In the genomic region with DNA sequence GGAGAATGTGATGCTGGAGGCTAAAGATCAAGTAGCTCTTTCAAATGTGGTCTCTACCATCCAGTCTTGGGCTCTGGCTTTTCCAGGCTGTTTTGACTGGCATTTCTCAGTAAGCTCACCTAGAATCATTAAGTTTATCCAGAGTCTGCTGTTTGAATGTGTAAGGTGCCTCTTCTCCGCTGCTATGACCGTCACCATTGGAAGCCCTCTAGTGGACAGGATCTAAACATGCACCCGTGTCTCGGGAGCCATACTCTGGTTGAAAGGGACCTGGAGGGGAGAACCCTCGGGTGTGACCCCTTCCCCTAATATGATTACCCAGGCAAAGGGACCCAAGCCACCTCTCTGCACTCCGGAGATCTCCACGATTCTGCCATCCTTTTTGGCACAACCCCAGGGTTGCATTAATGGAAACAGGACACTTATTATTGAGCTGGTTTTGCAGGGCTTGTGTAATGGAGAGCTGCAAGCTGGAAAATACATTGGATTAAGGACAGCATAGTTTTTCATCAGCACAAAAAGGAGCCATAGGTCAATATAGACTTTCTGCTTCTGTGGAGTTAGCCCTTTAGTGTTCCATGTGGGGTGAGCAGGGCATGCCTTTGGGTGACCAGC, we compare ENCODE assay signal across 8 cellular contexts.
DNase-seq lines count a peak whose midpoint lies in the region; ATAC-seq, FAIRE-seq and TF ChIP-seq lines count a peak whose summit lies in the region.

No MANE protein-coding gene starts in this region.

- no peaks in the 10 kb centered on the region for H3K36me3 ChIP-seq in mammary epithelial cell (ENCODE audit: insufficient read depth, low read length)
- no peaks in the 10 kb centered on the region for H3K36me3 ChIP-seq in HepG2 (replicated peaks in 1 of 2; ENCODE audit: control insufficient read depth in 1 of 2, insufficient read depth in 2 of 2, low read length in 2 of 2)

- no peak overlapping the region for H3K9ac ChIP-seq in mammary epithelial cell (ENCODE audit: insufficient read depth, low read length)
- H3K9ac ChIP-seq in HepG2 (ENCODE audit: insufficient read depth, low read depth, low read length), result no peak overlapping the region

- H2AFZ ChIP-seq in mammary epithelial cell (ENCODE audit: low read depth, low read length), result no peak overlapping the region
- no peak overlapping the region for H2AFZ ChIP-seq in HepG2 (ENCODE audit: low read length)

- CTCF ChIA-PET in mammary epithelial cell (lab: Charles Lee; ENCODE audit: low non-redundant PET) (interaction anchor here (0.6 to 0.9 kb wide), 3 partner anchors 188 to 1120 kb away, joined by 3 to 5 read pairs (median 3); no protein-coding TSS in a partner anchor), HepG2 (lab: Yijun Ruan, JAX; ENCODE audit: low intra/inter-chr PET ratio, low total read pairs) (interaction anchor here (0.7 to 1.8 kb wide), 3 partner anchors 56 to 810 kb away, joined by 3 to 16 read pairs (median 6); no protein-coding TSS in a partner anchor)

- ATAC-seq in HepG2, result peak; percentile 89
- no peak for ATAC-seq in GM21515 (IDR thresholded peaks at IDR 0.05; ENCODE audit: unreplicated experiment)
- ATAC-seq in GM21447 (IDR thresholded peaks at IDR 0.05; ENCODE audit: unreplicated experiment), result no peak

- H3K4me2 ChIP-seq in mammary epithelial cell (ENCODE audit: insufficient read depth, low read depth, low read length), result no peak overlapping the region
- H3K4me2 ChIP-seq in HepG2 (ENCODE audit: low read depth, low read length), result no peak overlapping the region

- no peaks in the 10 kb centered on the region for H3K27me3 ChIP-seq in mammary epithelial cell (ENCODE audit: insufficient read depth, low read length)
- H3K27me3 ChIP-seq in HepG2 (ENCODE audit: control insufficient read depth in 1 of 2, insufficient read depth in 2 of 2, low read length in 2 of 2), result no peaks in the 10 kb centered on the region; a peak in 3 of 5 replicates

- BruUV-seq in mammary epithelial cell (replicated peaks; lab: Mats Ljungman, UMichigan) (no TSS peak), HepG2 (replicated peaks; lab: Mats Ljungman, UMichigan) (no TSS peak)

- dilution Hi-C loops in mammary epithelial cell (cut with HindIII; ENCODE audit: low sequenced_read_pairs), result no loop called here

- DNase-seq in A172 (ENCODE audit: low spot score) (peak; percentile 1), EH (ENCODE audit: low read depth) (peak; percentile 3), NCI-H2227 (lab: John Stamatoyannopoulos, UW; ENCODE audit: unreplicated experiment) (peak; percentile 29), mammary epithelial cell (peak; percentile 17), HepG2 (ENCODE audit: low spot score) (peak; percentile 22), urothelium cell line (ENCODE audit: low spot score) (peak; percentile 63)

- TF ChIP-seq CTCF in mammary epithelial cell (conservative IDR thresholded peaks at IDR 0.05 in 1 of 2, IDR thresholded peaks at IDR 0.05 in 1 of 2; ENCODE audit: extremely low read depth in 1 of 2, insufficient read depth in 1 of 2, low read depth in 1 of 2, low read length in 2 of 2) (peak; percentile 46 to 72), HepG2 (CRISPR knock-in tag; IDR thresholded peaks at IDR 0.05) (peak; percentile 76)

- in situ Hi-C loops in mammary epithelial cell (cut with MboI; ENCODE audit: low sequenced_read_pairs in 2 of 2), result no loop called here
- in situ Hi-C loops in HepG2 (cut with HindIII; ENCODE audit: extremely low pct_ligation_motif_present, low pct_unique_long_range_greater_than_20kb), result no loop called here

- POLR2A ChIA-PET in HepG2 (lab: Yijun Ruan, JAX), result no interaction called here

- H3K27ac ChIP-seq in mammary epithelial cell (ENCODE audit: insufficient read depth, low read depth, low read length) (no peak overlapping the region), HepG2 (ENCODE audit: extremely low read length, insufficient read depth, low read length) (no peak overlapping the region)

- no peaks in the 10 kb centered on the region for H4K20me1 ChIP-seq in mammary epithelial cell (ENCODE audit: insufficient read depth, low read length)
- H4K20me1 ChIP-seq in HepG2 (ENCODE audit: insufficient read depth, low read length), result no peaks in the 10 kb centered on the region

- peaks cover 27% of the 10 kb centered on the region for H3K9me3 ChIP-seq in mammary epithelial cell (replicated peaks; ENCODE audit: insufficient read depth, low read length)
- no peaks in the 10 kb centered on the region for H3K9me3 ChIP-seq in HepG2 (ENCODE audit: low read length)

- no peak overlapping the region for H3K4me3 ChIP-seq in mammary epithelial cell (replicated peaks in 1 of 3; ENCODE audit: insufficient read depth in 1 of 3, low read depth in 2 of 3, low read length in 3 of 3)
- no peak overlapping the region for H3K4me3 ChIP-seq in HepG2 (replicated peaks in 1 of 3; ENCODE audit: insufficient read depth in 1 of 3, low read depth in 2 of 3, low read length in 3 of 3)

- H3K4me1 ChIP-seq in mammary epithelial cell (ENCODE audit: insufficient read depth, low read length) (no peaks in the 10 kb centered on the region), HepG2 (ENCODE audit: insufficient read depth, low read length) (no peaks in the 10 kb centered on the region)

- H3K79me2 ChIP-seq in mammary epithelial cell (ENCODE audit: insufficient read depth, low read length), result no peaks in the 10 kb centered on the region
- no peaks in the 10 kb centered on the region for H3K79me2 ChIP-seq in HepG2 (ENCODE audit: insufficient read depth, low read length)

- TF ChIP-seq RAD21 in HepG2 (CRISPR knock-in tag; IDR thresholded peaks at IDR 0.05), result no peak

- peak; percentile 72 for FAIRE-seq in HepG2 (lab: Jason Lieb, UNC)
- FAIRE-seq in urothelium cell line (lab: Jason Lieb, UNC), result peak; percentile 42

- 12% methylated on average over 6 of the region's 7 CpGs for WGBS in mammary epithelial cell (ENCODE audit: low coverage, missing lambda C conversion rate)
- WGBS in HepG2 (ENCODE audit: low lambda C conversion rate), result 0% methylated on average over 6 of the region's 7 CpGs

- no peak for TF ChIP-seq POLR2A in HepG2 (IDR thresholded peaks at IDR 0.05; ENCODE audit: insufficient read depth in 1 of 2, low read depth in 2 of 2, low read length in 2 of 2)

- intact Hi-C loops in mammary epithelial cell (cut with micrococcal nuclease), result loop anchor here (1.0 kb wide), 2 partner anchors 188 to 809 kb away; no protein-coding TSS in a partner anchor
- intact Hi-C loops in HepG2 (cut with micrococcal nuclease; ENCODE audit: unreplicated experiment), result no loop called here

- TF ChIP-seq EP300 in HepG2 (IDR thresholded peaks at IDR 0.05; ENCODE audit: low read depth in 2 of 2, low read length in 2 of 2), result no peak
- TF ChIP-seq EP300 in HepG2 (CRISPR knock-in tag; IDR thresholded peaks at IDR 0.05; ENCODE audit: borderline replicate concordance), result no peak

TF ChIP-seq in HepG2, 621 proteins besides CTCF, POLR2A, EP300 and RAD21:
- TF ChIP-seq, protein P1, sequence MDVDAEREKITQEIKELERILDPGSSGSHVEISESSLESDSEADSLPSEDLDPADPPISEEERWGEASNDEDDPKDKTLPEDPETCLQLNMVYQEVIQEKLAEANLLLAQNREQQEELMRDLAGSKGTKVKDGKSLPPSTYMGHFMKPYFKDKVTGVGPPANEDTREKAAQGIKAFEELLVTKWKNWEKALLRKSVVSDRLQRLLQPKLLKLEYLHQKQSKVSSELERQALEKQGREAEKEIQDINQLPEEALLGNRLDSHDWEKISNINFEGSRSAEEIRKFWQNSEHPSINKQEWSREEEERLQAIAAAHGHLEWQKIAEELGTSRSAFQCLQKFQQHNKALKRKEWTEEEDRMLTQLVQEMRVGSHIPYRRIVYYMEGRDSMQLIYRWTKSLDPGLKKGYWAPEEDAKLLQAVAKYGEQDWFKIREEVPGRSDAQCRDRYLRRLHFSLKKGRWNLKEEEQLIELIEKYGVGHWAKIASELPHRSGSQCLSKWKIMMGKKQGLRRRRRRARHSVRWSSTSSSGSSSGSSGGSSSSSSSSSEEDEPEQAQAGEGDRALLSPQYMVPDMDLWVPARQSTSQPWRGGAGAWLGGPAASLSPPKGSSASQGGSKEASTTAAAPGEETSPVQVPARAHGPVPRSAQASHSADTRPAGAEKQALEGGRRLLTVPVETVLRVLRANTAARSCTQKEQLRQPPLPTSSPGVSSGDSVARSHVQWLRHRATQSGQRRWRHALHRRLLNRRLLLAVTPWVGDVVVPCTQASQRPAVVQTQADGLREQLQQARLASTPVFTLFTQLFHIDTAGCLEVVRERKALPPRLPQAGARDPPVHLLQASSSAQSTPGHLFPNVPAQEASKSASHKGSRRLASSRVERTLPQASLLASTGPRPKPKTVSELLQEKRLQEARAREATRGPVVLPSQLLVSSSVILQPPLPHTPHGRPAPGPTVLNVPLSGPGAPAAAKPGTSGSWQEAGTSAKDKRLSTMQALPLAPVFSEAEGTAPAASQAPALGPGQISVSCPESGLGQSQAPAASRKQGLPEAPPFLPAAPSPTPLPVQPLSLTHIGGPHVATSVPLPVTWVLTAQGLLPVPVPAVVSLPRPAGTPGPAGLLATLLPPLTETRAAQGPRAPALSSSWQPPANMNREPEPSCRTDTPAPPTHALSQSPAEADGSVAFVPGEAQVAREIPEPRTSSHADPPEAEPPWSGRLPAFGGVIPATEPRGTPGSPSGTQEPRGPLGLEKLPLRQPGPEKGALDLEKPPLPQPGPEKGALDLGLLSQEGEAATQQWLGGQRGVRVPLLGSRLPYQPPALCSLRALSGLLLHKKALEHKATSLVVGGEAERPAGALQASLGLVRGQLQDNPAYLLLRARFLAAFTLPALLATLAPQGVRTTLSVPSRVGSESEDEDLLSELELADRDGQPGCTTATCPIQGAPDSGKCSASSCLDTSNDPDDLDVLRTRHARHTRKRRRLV (CRISPR knock-in tag; IDR thresholded peaks at IDR 0.05), result no peak
- no peak for TF ChIP-seq MYC (CRISPR knock-in tag; IDR thresholded peaks at IDR 0.05; ENCODE audit: borderline replicate concordance)
- TF ChIP-seq MIXL1 (CRISPR knock-in tag; IDR thresholded peaks at IDR 0.05), result no peak
- TF ChIP-seq XRCC5 (optimal IDR thresholded peaks at IDR 0.05; ENCODE audit: low read length), result peak; percentile 34
- no peak for TF ChIP-seq SMAD9 (CRISPR knock-in tag; IDR thresholded peaks at IDR 0.05)
- no peak for TF ChIP-seq NCOA2 (CRISPR knock-in tag; IDR thresholded peaks at IDR 0.05)
- no peak for TF ChIP-seq SP140L (CRISPR knock-in tag; IDR thresholded peaks at IDR 0.05; ENCODE audit: borderline replicate concordance)
- peak; percentile 52 for TF ChIP-seq STAG1 (CRISPR knock-in tag; IDR thresholded peaks at IDR 0.05)
- TF ChIP-seq EHMT2 (IDR thresholded peaks at IDR 0.05; ENCODE audit: borderline replicate concordance, low read depth, low read length), result no peak
- peak; percentile 61 for TF ChIP-seq SMC3 (IDR thresholded peaks at IDR 0.05; ENCODE audit: low read length)
- TF ChIP-seq ZNF383 (CRISPR knock-in tag; IDR thresholded peaks at IDR 0.05; ENCODE audit: borderline replicate concordance), result no peak
- no peak for TF ChIP-seq ZFX (CRISPR knock-in tag; IDR thresholded peaks at IDR 0.05; ENCODE audit: low read depth)
- no peak for TF ChIP-seq SRSF1 (optimal IDR thresholded peaks at IDR 0.05; ENCODE audit: low read depth, low read length)
- TF ChIP-seq ZNF678 (CRISPR knock-in tag; IDR thresholded peaks at IDR 0.05), result no peak
- no peak for TF ChIP-seq SMARCE1 (IDR thresholded peaks at IDR 0.05; ENCODE audit: borderline replicate concordance)

Comparison
In these comparisons a context has a peak if more than half of its experiments do, and no peak if none do; other contexts are left out.
1. DNase-seq: peak in every context shown above with its lines; median percentile 63 in urothelium cell line; 29 in NCI-H2227; 22 in HepG2; 17 in mammary epithelial cell; 3 in EH; 1 in A172.